34 cellular contexts compared by ENCODE assay signal in genomic region chr6:168732676-168733075, GRCh38.
"Had no signal": no experiment of that assay in that cellular context is flagged by ENCODE, and none has a peak within 500 bp of the region (broad histone marks: within the 10 kb centered on the region; RNA-seq: fewer than 3 reads in every experiment).

No MANE protein-coding gene starts in this region.

- H3K27me3 ChIP-seq: adrenal gland, ascending aorta, body of pancreas, brain microvascular endothelial cell, breast epithelium had no signal

- DNase-seq: activated effector memory CD4-positive, alpha-beta T cell treated with anti-CD3 and anti-CD28 coated beads, Interleukin-2, amount 50 U/mL, for 16 hours; activated effector memory CD4-positive, alpha-beta T cell treated with Interleukin-2 at 50 U/mL for 16 hours; activated gamma-delta T cell; activated gamma-delta T cell treated with Interleukin-2 at 50 U/mL for 16 hours; activated naive CD4-positive, alpha-beta T cell; activated naive CD4-positive, alpha-beta T cell treated with anti-CD3 and anti-CD28 coated beads for 36 hours; activated naive CD4-positive, alpha-beta T cell treated with anti-CD3 and anti-CD28 coated beads, Interleukin-2, amount 10 ng/mL, durations not matched to agents 7 days and 5 days; activated naive CD4-positive, alpha-beta T cell treated with anti-CD3 and anti-CD28 coated beads, Interleukin-2, amount 50 U/mL, for 16 hours; activated naive CD4-positive, alpha-beta T cell treated with Interleukin-2 at 50 U/mL for 16 hours; activated naive CD8-positive, alpha-beta T cell treated with anti-CD3 and anti-CD28 coated beads for 36 hours; activated naive CD8-positive, alpha-beta T cell treated with anti-CD3 and anti-CD28 coated beads, Interleukin-2, amount 10 ng/mL, durations not matched to agents 7 days and 5 days; activated naive CD8-positive, alpha-beta T cell treated with anti-CD3 and anti-CD28 coated beads, Interleukin-2, amount 50 U/mL, for 24 hours; activated T-cell treated with anti-CD3 and anti-CD28 coated beads, Interleukin-2, amount 50 U/mL, for 1 hour; activated T-cell treated with anti-CD3 and anti-CD28 coated beads, Interleukin-2, amount 50 U/mL, for 24 hours; activated T-cell treated with anti-CD3 and anti-CD28 coated beads, Interleukin-2, amount 50 U/mL, for 4 hours; activated T-cell treated with anti-CD3 and anti-CD28 coated beads, Interleukin-2, amount 50 U/mL, for 48 hours; activated T-cell treated with anti-CD3 and anti-CD28 coated beads, Interleukin-2, amount 50 U/mL, for 72 hours; adrenal gland; amniotic stem cell; amygdala; anterior cingulate cortex; aorta; body of pancreas; brain microvascular endothelial cell; caudate nucleus; central memory CD4-positive, alpha-beta T cell; cerebellar nuclear complex had no signal

- H3K9me3 ChIP-seq: adrenal gland, ascending aorta, body of pancreas had no signal

- ATAC-seq: activated naive CD4-positive, alpha-beta T cell treated with anti-CD3 and anti-CD28 coated beads, Interleukin-2, amount 50 U/mL, for 72 hours; activated naive CD8-positive, alpha-beta T cell treated with anti-CD3 and anti-CD28 coated beads, Interleukin-2, amount 50 U/mL, for 24 hours; activated T-cell treated with anti-CD3 and anti-CD28 coated beads, Interleukin-2, amount 50 U/mL, for 4 hours; activated T-cell treated with anti-CD3 and anti-CD28 coated beads, Interleukin-2, amount 50 U/mL, for 72 hours; activated T-helper 17 cell treated with anti-CD3 and anti-CD28 coated beads, Interleukin-2, amount 50 U/mL, for 72 hours; body of pancreas had no signal

- FAIRE-seq: astrocyte, bronchial epithelial cell had no signal

- H3K4me3 ChIP-seq: adrenal gland, ascending aorta, body of pancreas, breast epithelium, cardiac muscle cell had no signal

- H3K4me1 ChIP-seq: adrenal gland, ascending aorta, body of pancreas, breast epithelium had no signal

- H3K27ac ChIP-seq: adrenal gland, ascending aorta, body of pancreas, brain microvascular endothelial cell, breast epithelium, cardiac muscle cell had no signal

- H3K36me3 ChIP-seq: adrenal gland, ascending aorta, brain microvascular endothelial cell, breast epithelium, cardiac muscle cell had no signal
